ENCODE assay signal across 8 cellular contexts in the genomic region with DNA sequence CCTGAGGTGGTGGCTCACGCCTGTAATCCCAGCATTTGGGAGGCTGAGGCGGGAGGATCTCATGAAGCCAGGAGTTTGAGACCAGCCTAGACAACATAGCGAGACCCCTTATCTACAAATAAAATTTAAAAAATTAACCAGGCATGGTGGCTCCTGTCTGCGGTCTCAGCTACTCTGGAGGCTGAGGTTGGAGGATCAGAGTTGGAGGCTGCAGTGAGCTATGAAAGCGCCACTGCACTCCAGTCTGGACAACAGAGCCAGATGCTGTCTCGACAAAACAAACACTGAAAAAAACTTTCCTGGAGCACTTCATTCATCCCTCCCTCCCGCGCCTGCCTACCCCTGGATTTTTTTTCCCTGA. TPM values are rescaled to one million over a fixed set of nuclear protein-coding genes. Genes with fewer than 3 reads are reported as not detected.
DNase-seq lines count a peak whose midpoint lies in the region; ATAC-seq and TF ChIP-seq lines count a peak whose summit lies in the region.

No MANE protein-coding gene starts in this region.

- TF ChIP-seq CTCF in GM23338 (conservative IDR thresholded peaks at IDR 0.05; ENCODE audit: low read depth in 2 of 2) (no peak), PC-9 (conservative IDR thresholded peaks at IDR 0.05) (no peak), esophagus muscularis mucosa (IDR thresholded peaks at IDR 0.05) (no peak), sigmoid colon (IDR thresholded peaks at IDR 0.05) (no peak)

- H3K4me1 Mint-ChIP-seq in GM23338: no peaks in the 10 kb centered on the region

- TF ChIP-seq EP300 in esophagus muscularis mucosa (IDR thresholded peaks at IDR 0.05): no peak
- no peak for TF ChIP-seq EP300 in sigmoid colon (IDR thresholded peaks at IDR 0.05)

- peaks cover 17% of the 10 kb centered on the region for H3K79me2 ChIP-seq in GM23338 (replicated peaks; ENCODE audit: insufficient read depth)
- peaks cover 10% of the 10 kb centered on the region for H3K79me2 ChIP-seq in PC-9 (ENCODE audit: low read depth)

- no peaks in the 10 kb centered on the region for H3K9me2 ChIP-seq in GM23338 (ENCODE audit: insufficient read depth)
- no peaks in the 10 kb centered on the region for H3K9me2 ChIP-seq in PC-9 (ENCODE audit: insufficient read depth)

- H2AFZ ChIP-seq in GM23338: peak overlapping the region; percentile 91
- peak overlapping the region; percentile 78 for H2AFZ ChIP-seq in PC-9

- H3K27me3 Mint-ChIP-seq in GM23338 (ENCODE audit: insufficient read depth, low read depth, poor library complexity): peaks cover 8% of the 10 kb centered on the region

- H3K27me3 ChIP-seq in GM23338 (ENCODE audit: insufficient read depth) (no peaks in the 10 kb centered on the region), PC-9 (ENCODE audit: insufficient read depth, low read depth) (no peaks in the 10 kb centered on the region), esophagus muscularis mucosa (peaks cover 0 to 6% (median 0%) of the 10 kb centered on the region in 4 donors), sigmoid colon (peaks cover 0 to 4% (median 0%) of the 10 kb centered on the region in 3 donors)

- BruUV-seq in PC-9 (replicated peaks; lab: Mats Ljungman, UMichigan): no TSS peak

- ATAC-seq in GM23338 (no peak), GM19455 (IDR thresholded peaks at IDR 0.05; ENCODE audit: unreplicated experiment) (no peak)

- H3K9me3 ChIP-seq in PC-9 (ENCODE audit: insufficient read depth, low read depth) (no peaks in the 10 kb centered on the region), esophagus muscularis mucosa (no peaks in the 10 kb centered on the region), sigmoid colon (no peaks in the 10 kb centered on the region)

- H3K27ac ChIP-seq in GM23338 (ENCODE audit: low read depth): no peak overlapping the region
- no peak overlapping the region for H3K27ac ChIP-seq in PC-9
- peak overlapping the region; percentile 90 to 95 (median 92) for H3K27ac ChIP-seq in esophagus muscularis mucosa (replicated peaks in 1 of 4)
- peak overlapping the region; percentile 87 to 95 (median 88) for H3K27ac ChIP-seq in sigmoid colon

- H3K4me1 ChIP-seq in GM23338 (ENCODE audit: insufficient read depth) (no peaks in the 10 kb centered on the region; the same call in 1 of the 2 replicates), PC-9 (replicated peaks; ENCODE audit: insufficient read depth) (peaks cover 6% of the 10 kb centered on the region; the same call in 1 of the 2 replicates), esophagus muscularis mucosa (peaks cover 19 to 32% (median 27%) of the 10 kb centered on the region in 4 donors), sigmoid colon (peaks cover 0 to 24% (median 21%) of the 10 kb centered on the region in 4 donors)

- H3K4me2 ChIP-seq in GM23338 (peak overlapping the region; percentile 82), PC-9 (peak overlapping the region; percentile 76)

- no peak overlapping the region for H3K27ac Mint-ChIP-seq in GM23338

- H4K20me1 ChIP-seq in GM23338 (replicated peaks; ENCODE audit: insufficient read depth): peaks cover 3% of the 10 kb centered on the region; the same call in 1 of the 2 replicates
- no peaks in the 10 kb centered on the region for H4K20me1 ChIP-seq in PC-9 (ENCODE audit: insufficient read depth)

- TF ChIP-seq POLR2A in esophagus muscularis mucosa (IDR thresholded peaks at IDR 0.05; ENCODE audit: low read depth): no peak
- TF ChIP-seq POLR2A in sigmoid colon (IDR thresholded peaks at IDR 0.05): no peak

- 55% methylated on average over 8 of the region's 8 CpGs for WGBS in esophagus muscularis mucosa
- 47 to 57% methylated on average over 8 of the region's 8 CpGs for WGBS in sigmoid colon, 2 donors

- peaks cover 8% of the 10 kb centered on the region; the same call in 2 of the 3 replicates for H3K36me3 Mint-ChIP-seq in GM23338 (ENCODE audit: low read depth)

- peak overlapping the region; percentile 73 for H3K4me3 Mint-ChIP-seq in GM23338

- intact Hi-C loops in PC-9 (cut with micrococcal nuclease; ENCODE audit: unreplicated experiment): loop anchor here (5.0 kb wide), 1 partner anchor 41 kb away; the partner anchor contains the start of gene KEAP1
- intact Hi-C loops in esophagus muscularis mucosa (cut with DNase I): no loop called here
- intact Hi-C loops in sigmoid colon (cut with DNase I): loop anchor here (2.0 to 5.0 kb wide), 2 partner anchors 26 to 41 kb away; partner anchors contain the start of genes CDKN2D and KEAP1

- 0 out of 2 replicates have a peak, but pooled peaks cover 12% of the 10 kb centered on the region for H3F3A ChIP-seq in GM23338 (replicated peaks; ENCODE audit: low read depth)
- H3F3A ChIP-seq in PC-9 (ENCODE audit: insufficient read depth, low read depth): peaks cover 5% of the 10 kb centered on the region; the same call in 1 of the 2 replicates

- CTCF ChIA-PET in PC-9 (lab: Charles Lee): no interaction called here

- H3K4me3 ChIP-seq in GM23338 (peak overlapping the region; percentile 85), PC-9 (peak overlapping the region; percentile 82), esophagus muscularis mucosa (peak overlapping the region; percentile 89 to 100 (median 97)), sigmoid colon (peak overlapping the region; percentile 74 to 97 (median 90))

- no peaks in the 10 kb centered on the region for H3K36me3 ChIP-seq in GM23338 (ENCODE audit: insufficient read depth)
- H3K36me3 ChIP-seq in PC-9 (ENCODE audit: low read depth): no peaks in the 10 kb centered on the region
- H3K36me3 ChIP-seq in esophagus muscularis mucosa: peaks cover 9 to 22% (median 18%) of the 10 kb centered on the region in 4 donors
- peaks cover 0 to 17% (median 6%) of the 10 kb centered on the region in 4 donors for H3K36me3 ChIP-seq in sigmoid colon

- POLR2A ChIA-PET in PC-9 (lab: Charles Lee; ENCODE audit: unreplicated experiment): interaction anchor here (0.6 to 0.7 kb wide), 2 partner anchors 19 to 20 kb away, joined by 9 to 17 read pairs; no protein-coding TSS in a partner anchor

- no peaks in the 10 kb centered on the region for H3K9me3 Mint-ChIP-seq in GM23338

- DNase-seq in GM23338 (ENCODE audit: low spot score) (no peak), PC-9 (no peak), esophagus muscularis mucosa (ENCODE audit: extremely low spot score) (no peak), sigmoid colon (no peak), NCI-H2107 treated with DMSO at 0.1 percent for 48 hours (lab: John Stamatoyannopoulos, UW; ENCODE audit: unreplicated experiment) (no peak), hypothalamus (lab: John Stamatoyannopoulos, UW) (no peak), NCI-H526 treated with DMSO at 0.1 percent for 48 hours (lab: John Stamatoyannopoulos, UW) (no peak)

TF ChIP-seq in GM23338, 12 proteins besides CTCF, POLR2A, EP300 and RAD21 (continues in another document):
- no peak for TF ChIP-seq NANOG (IDR thresholded peaks at IDR 0.05; ENCODE audit: borderline replicate concordance)

RNA-seq across cellular contexts. Expression of gene ATG4D, which starts 0.7 kb away (rescaled TPM):
- 53.2 and 55.5 TPM in 2 replicates for total RNA-seq in GM23338 (2014; rRNA removed; shearing (Covaris generic))
- polyA plus RNA-seq in GM23338 (2016; fragmentation: Nextera tagmentation; extraction: Ambion mirVana): 15.1 and 19.1 TPM in 2 replicates
- total RNA-seq in PC-9 (2021): 33.1 and 40.2 TPM in 2 replicates
- 10 to 100 TPM; 18.2 to 44.1 (median 29.7) TPM for total RNA-seq in esophagus muscularis mucosa
- total RNA-seq in sigmoid colon: 10 to 100 TPM; 11.4 to 25.5 (median 16.7) TPM
- 10 to 100 TPM; 70.3 to 82.5 (median 77.5) TPM for polyA plus RNA-seq in sigmoid colon

RNA-seq across cellular contexts. Expression of gene KRI1, which starts 22.8 kb away (rescaled TPM):
- total RNA-seq in GM23338 (2014; rRNA removed; shearing (Covaris generic)): 23.8 and 25.0 TPM in 2 replicates
- polyA plus RNA-seq in GM23338 (2016; fragmentation: Nextera tagmentation; extraction: Ambion mirVana): 43.2 and 48.8 TPM in 2 replicates
- total RNA-seq in PC-9 (2021): 24.5 and 27.0 TPM in 2 replicates
- total RNA-seq in esophagus muscularis mucosa: 10 to 100 TPM; 13.7 to 23.9 (median 16.0) TPM
- 10 to 100 TPM; 13.6 to 21.1 (median 16.1) TPM for total RNA-seq in sigmoid colon
- polyA plus RNA-seq in sigmoid colon: 10 to 100 TPM in 2 of 3 donors, 1 to 10 TPM in 1; 7.2 to 28.9 (median 11.4) TPM

RNA-seq across cellular contexts. Expression of gene CDKN2D, which starts 25.7 kb away (rescaled TPM):
- total RNA-seq in GM23338 (2014; rRNA removed; shearing (Covaris generic)): 1.4 and 3.2 TPM in 2 replicates
- polyA plus RNA-seq in GM23338 (2016; fragmentation: Nextera tagmentation; extraction: Ambion mirVana): 4.0 and 5.8 TPM in 2 replicates
- 8.3 and 10.1 TPM in 2 replicates for total RNA-seq in PC-9 (2021)
- total RNA-seq in esophagus muscularis mucosa: 10 to 100 TPM; 11.2 to 30.0 (median 18.3) TPM
- total RNA-seq in sigmoid colon: 10 to 100 TPM in 3 of 4 donors, 1 to 10 TPM in 1; 7.5 to 14.9 (median 11.3) TPM
- polyA plus RNA-seq in sigmoid colon: 10 to 100 TPM; 17.4 to 28.2 (median 17.8) TPM

RNA-seq across cellular contexts. Expression of gene S1PR5, which starts 25.8 kb away (rescaled TPM):
- 3.1 and 8.0 TPM in 2 replicates for total RNA-seq in GM23338 (2014; rRNA removed; shearing (Covaris generic))
- polyA plus RNA-seq in GM23338 (2016; fragmentation: Nextera tagmentation; extraction: Ambion mirVana) (4.6 and 4.8 TPM in 2 replicates), sigmoid colon (under 1 TPM in 1 of 3 donors, not detected in 2; 0.07 TPM)
- total RNA-seq in PC-9 (2021) (7.9 and 9.5 TPM in 2 replicates), esophagus muscularis mucosa (not detected), sigmoid colon (not detected)

RNA-seq across cellular contexts. Expression of gene KEAP1, which starts 39.9 kb away (rescaled TPM):
- total RNA-seq in GM23338 (2014; rRNA removed; shearing (Covaris generic)): 71.5 and 77.5 TPM in 2 replicates
- 46.5 and 57.8 TPM in 2 replicates for polyA plus RNA-seq in GM23338 (2016; fragmentation: Nextera tagmentation; extraction: Ambion mirVana)
- total RNA-seq in PC-9 (2021): 154 and 170 TPM in 2 replicates
- 10 to 100 TPM; 51.9 to 94.5 (median 80.6) TPM for total RNA-seq in esophagus muscularis mucosa
- total RNA-seq in sigmoid colon: 10 to 100 TPM; 45.4 to 67.8 (median 53.1) TPM
- polyA plus RNA-seq in sigmoid colon: 10 to 100 TPM; 43.2 to 62.4 (median 50.5) TPM

Comparison
In these comparisons a context has a peak if more than half of its experiments do, and no peak if none do; other contexts are left out.
1. H3K27ac ChIP-seq: peak in esophagus muscularis mucosa (4 of 4) and sigmoid colon (4 of 4); none in GM23338 (single experiment) and PC-9 (single experiment).
2. Peak in every context shown above with its lines, with median percentiles within 50 percentile points of each other: H3K4me3 ChIP-seq.